7 cellular contexts compared by ENCODE assay signal in genomic region chr14:35404246-35404495, GRCh38. TPM values are rescaled to one million over a fixed set of nuclear protein-coding genes. Genes with fewer than 3 reads are reported as not detected.
DNase-seq lines count a peak whose midpoint lies in the region; ATAC-seq and TF ChIP-seq lines count a peak whose summit lies in the region.

No MANE protein-coding gene starts in this region.

- no peaks in the 10 kb centered on the region for H3K9me3 ChIP-seq in hepatocyte (ENCODE audit: low read depth)

- no CpG with 5 or more reads among the region's 33 CpGs for WGBS in hepatocyte (ENCODE audit: low lambda C conversion rate, missing lambda C conversion rate)

- peak overlapping the region; percentile 99 for H3K27ac Mint-ChIP-seq in stimulated activated naive CD8-positive, alpha-beta T cell treated with anti-CD3 and anti-CD28 coated beads, Interleukin-15, amount 100 ng/mL, for 72 hours

- no peaks in the 10 kb centered on the region for H3K9me3 Mint-ChIP-seq in stimulated activated naive CD8-positive, alpha-beta T cell treated with anti-CD3 and anti-CD28 coated beads, Interleukin-15, amount 100 ng/mL, for 72 hours

- no peak for TF ChIP-seq CTCF in WI38 (IDR thresholded peaks at IDR 0.05; ENCODE audit: low read depth, low read length)
- TF ChIP-seq CTCF in hepatocyte (IDR thresholded peaks at IDR 0.05; ENCODE audit: poor library complexity), result no peak

- H2AFZ ChIP-seq in hepatocyte, result no peak overlapping the region

- peak overlapping the region; percentile 92 for H3K4me2 ChIP-seq in hepatocyte

- H3K36me3 ChIP-seq in hepatocyte (replicated peaks; ENCODE audit: insufficient read depth, low read depth), result peaks cover 4% of the 10 kb centered on the region

- peak overlapping the region; percentile 100 for H3K27ac ChIP-seq in hepatocyte

- no peaks in the 10 kb centered on the region for H3K27me3 Mint-ChIP-seq in stimulated activated naive CD8-positive, alpha-beta T cell treated with anti-CD3 and anti-CD28 coated beads, Interleukin-15, amount 100 ng/mL, for 72 hours

- POLR2A ChIA-PET in HEK293T (lab: Yijun Ruan, JAX), result interaction anchor here (0.8 to 4.5 kb wide), 26 partner anchors 10 to 850 kb away, joined by 3 to 45 read pairs (median 4); partner anchors contain the start of genes FAM177A1, PPP2R3C, PRORP and PSMA6

- H3K4me1 Mint-ChIP-seq in stimulated activated naive CD8-positive, alpha-beta T cell treated with anti-CD3 and anti-CD28 coated beads, Interleukin-15, amount 100 ng/mL, for 72 hours, result peaks cover 60% of the 10 kb centered on the region

- in situ Hi-C loops in G401 (cut with HindIII; ENCODE audit: low sequenced_read_pairs), result loop anchor here (10.0 to 25.0 kb wide), 2 partner anchors 179 to 367 kb away; partner anchors contain the start of gene FAM177A1

- peaks cover 40% of the 10 kb centered on the region for H3K4me1 ChIP-seq in hepatocyte (ENCODE audit: insufficient read depth)

- no peak for ATAC-seq in stimulated activated naive CD8-positive, alpha-beta T cell treated with anti-CD3 and anti-CD28 coated beads, Interleukin-15, amount 100 ng/mL, for 72 hours

- peak; percentile 42 for DNase-seq in HEK293T (ENCODE audit: extremely low spot score)
- no peak for DNase-seq in hepatocyte (ENCODE audit: low spot score)
- no peak for DNase-seq in stimulated activated naive CD8-positive, alpha-beta T cell treated with anti-CD3 and anti-CD28 coated beads, Interleukin-15, amount 100 ng/mL, for 72 hours
- no peak for DNase-seq in GF-D8 (lab: John Stamatoyannopoulos, UW)
- no peak for DNase-seq in G401 (ENCODE audit: low spot score)
- no peak for DNase-seq in NCI-H345 (lab: John Stamatoyannopoulos, UW)

- H4K20me1 ChIP-seq in hepatocyte (ENCODE audit: insufficient read depth, poor library complexity, severe bottlenecking), result peaks cover 25% of the 10 kb centered on the region

- H3K4me3 Mint-ChIP-seq in stimulated activated naive CD8-positive, alpha-beta T cell treated with anti-CD3 and anti-CD28 coated beads, Interleukin-15, amount 100 ng/mL, for 72 hours, result peak overlapping the region; percentile 97 to 98

- no peaks in the 10 kb centered on the region for H3K27me3 ChIP-seq in hepatocyte

- CTCF ChIA-PET in HEK293T (lab: Yijun Ruan, JAX), result interaction anchor here (0.6 to 1.3 kb wide), 6 partner anchors 18 to 520 kb away, joined by 3 to 5 read pairs (median 3); no protein-coding TSS in a partner anchor

- H3K4me3 ChIP-seq in WI38 (ENCODE audit: low read depth, low read length) (peak overlapping the region; percentile 82), hepatocyte (peak overlapping the region; percentile 90)

- no peaks in the 10 kb centered on the region for H3K9me2 ChIP-seq in hepatocyte (replicated peaks; ENCODE audit: insufficient read depth)

- peaks cover 38% of the 10 kb centered on the region for H3K79me2 ChIP-seq in hepatocyte

TF ChIP-seq in HEK293T, 16 proteins besides CTCF, POLR2A, EP300 and RAD21:
- TF ChIP-seq NFRKB (IDR thresholded peaks at IDR 0.05) (no peak), PKNOX1 (IDR thresholded peaks at IDR 0.05) (no peak), FOXA1 (IDR thresholded peaks at IDR 0.05) (no peak), CTBP1 (IDR thresholded peaks at IDR 0.05; ENCODE audit: borderline replicate concordance) (no peak), SUZ12 (IDR thresholded peaks at IDR 0.05) (no peak), L3MBTL2 (conservative IDR thresholded peaks at IDR 0.05) (no peak), ARNT (IDR thresholded peaks at IDR 0.05) (no peak)

RNA-seq across cellular contexts. Expression of gene NFKBIA, which starts 0.4 kb away (rescaled TPM):
- 238 and 252 TPM in 2 replicates for total RNA-seq in hepatocyte
- 345 and 359 TPM in 2 replicates for polyA plus RNA-seq in hepatocyte
- 98.1 and 101 TPM in 2 replicates for total RNA-seq in G401 (2014; rRNA removed; shearing (Covaris generic))
